ENCODE assay signal across 9 cellular contexts in the genomic region with DNA sequence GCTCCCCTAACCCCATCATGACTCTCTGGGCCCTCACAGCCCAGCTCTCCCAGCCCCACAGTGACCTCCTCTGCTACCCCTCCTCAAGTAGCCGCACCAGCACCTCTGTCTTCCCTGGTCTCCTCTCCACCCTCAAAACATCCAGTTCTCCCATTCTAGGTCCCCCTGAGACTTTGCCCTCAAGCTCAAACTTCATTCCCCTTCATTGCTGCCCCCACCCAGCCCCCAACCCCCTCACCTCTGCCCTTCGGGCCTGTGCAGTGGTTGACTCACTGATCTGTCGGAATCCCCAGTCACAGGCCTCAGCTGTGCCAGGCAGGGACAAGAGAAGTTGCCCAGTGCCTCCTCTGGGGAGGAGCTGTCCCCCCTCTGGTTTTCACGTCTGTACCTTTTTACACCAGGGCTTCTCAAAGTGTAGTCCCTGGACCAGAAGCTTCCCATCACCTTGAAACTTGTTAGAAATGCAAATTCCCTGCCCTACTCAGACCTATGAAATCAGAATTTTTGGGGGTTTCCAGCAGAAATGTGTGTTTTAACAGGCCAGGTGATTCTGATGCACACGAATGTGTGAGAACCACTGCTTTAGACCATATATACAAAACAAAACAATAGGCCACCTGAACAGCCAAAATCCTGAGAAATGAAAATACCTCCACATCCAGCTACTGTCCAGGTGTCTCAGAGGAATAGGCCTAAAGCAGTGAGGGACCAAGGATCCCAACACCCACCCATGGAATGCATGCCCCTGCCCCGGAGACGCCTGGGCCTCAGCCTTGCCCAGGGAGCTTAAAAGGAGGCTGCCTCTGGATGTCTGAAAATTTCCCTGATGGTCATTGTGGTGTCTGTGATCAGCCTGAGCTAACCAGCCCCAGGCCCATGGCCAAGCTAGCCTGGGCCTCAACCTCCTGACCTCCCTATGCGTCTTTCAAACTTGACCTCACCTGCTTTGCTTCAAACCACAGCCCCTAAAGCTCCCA. TPM values are rescaled to one million over a fixed set of nuclear protein-coding genes. Genes with fewer than 3 reads are reported as not detected.
A peak's percentile ranks its signal among the peaks of the same experiment; 100 is the strongest.
DNase-seq lines count a peak whose midpoint lies in the region; ATAC-seq and TF ChIP-seq lines count a peak whose summit lies in the region.
"Had no signal": no experiment of that assay in that cellular context is flagged by ENCODE, and none has a peak within 500 bp of the region (broad histone marks: within the 10 kb centered on the region; RNA-seq: fewer than 3 reads in every experiment).

No MANE protein-coding gene starts in this region.

- peak overlapping the region; percentile 93 for H3K4me2 ChIP-seq in mesenchymal stem cell (ENCODE audit: low read length, poor library complexity, severe bottlenecking)

- H2BK12ac ChIP-seq in mesenchymal stem cell (ENCODE audit: low read length in 2 of 2): peak overlapping the region; percentile 51 to 93

- H2AFZ ChIP-seq in mesenchymal stem cell (ENCODE audit: low read depth, low read length): peak overlapping the region; percentile 83

- peaks cover 0 to 5% of the 10 kb centered on the region in 2 experiments for H3K36me3 ChIP-seq in mesenchymal stem cell (ENCODE audit: control insufficient read depth in 1 of 2, insufficient read depth in 2 of 2, low read depth in 1 of 2, low read length in 2 of 2)
- no peaks in the 10 kb centered on the region for H3K36me3 ChIP-seq in upper lobe of right lung

- intact Hi-C loops in activated naive CD4-positive, alpha-beta T cell treated with anti-CD3 and anti-CD28 coated beads for 36 hours (cut with micrococcal nuclease): loop anchor here (1.0 kb wide), 3 partner anchors 11 to 50 kb away; a partner anchor contains a TSS
- intact Hi-C loops in upper lobe of right lung (cut with DNase I) (no loop called here), lower leg skin (cut with DNase I; ENCODE audit: low total_unique reads) (no loop called here)

- no peaks in the 10 kb centered on the region for H3K9me3 Mint-ChIP-seq in activated naive CD4-positive, alpha-beta T cell treated with anti-CD3 and anti-CD28 coated beads for 36 hours
- no peaks in the 10 kb centered on the region for H3K9me3 Mint-ChIP-seq in activated naive CD8-positive, alpha-beta T cell treated with anti-CD3 and anti-CD28 coated beads, Interleukin-2, amount 10 ng/mL, durations not matched to agents 7 days and 5 days

- peak overlapping the region; percentile 59 for H3K9ac ChIP-seq in mesenchymal stem cell (ENCODE audit: low read length)

- H3K4me3 ChIP-seq in mesenchymal stem cell (ENCODE audit: insufficient read depth in 1 of 2, low read depth in 1 of 2, low read length in 2 of 2): peak overlapping the region in 1 of 2 experiments; percentile 70
- H3K4me3 ChIP-seq in upper lobe of right lung: peak overlapping the region; percentile 75
- no peak overlapping the region for H3K4me3 ChIP-seq in lower leg skin (ENCODE audit: low read depth, poor library complexity, severe bottlenecking)

- 61% methylated on average over 8 of the region's 8 CpGs for WGBS in mesenchymal stem cell
- 69 to 81% methylated on average over 8 of the region's 8 CpGs for WGBS in lower leg skin, 2 donors

- H3K4me3 Mint-ChIP-seq in activated naive CD4-positive, alpha-beta T cell treated with anti-CD3 and anti-CD28 coated beads for 36 hours: peak overlapping the region; percentile 73
- H3K4me3 Mint-ChIP-seq in activated naive CD8-positive, alpha-beta T cell treated with anti-CD3 and anti-CD28 coated beads, Interleukin-2, amount 10 ng/mL, durations not matched to agents 7 days and 5 days: peak overlapping the region; percentile 82

- no peak overlapping the region for H3K23ac ChIP-seq in mesenchymal stem cell (ENCODE audit: low read length in 2 of 2)

- no peak for TF ChIP-seq POLR2A in lower leg skin (IDR thresholded peaks at IDR 0.05)

- H3K4me1 Mint-ChIP-seq in activated naive CD4-positive, alpha-beta T cell treated with anti-CD3 and anti-CD28 coated beads for 36 hours (ENCODE audit: low read depth): peaks cover 18% of the 10 kb centered on the region
- peaks cover 13% of the 10 kb centered on the region for H3K4me1 Mint-ChIP-seq in activated naive CD8-positive, alpha-beta T cell treated with anti-CD3 and anti-CD28 coated beads, Interleukin-2, amount 10 ng/mL, durations not matched to agents 7 days and 5 days

- peak overlapping the region in 1 of 2 experiments; percentile 4 for H3K4ac ChIP-seq in mesenchymal stem cell (ENCODE audit: low read depth in 1 of 2, low read length in 2 of 2)

- peak overlapping the region in 1 of 2 experiments; percentile 44 for H3K14ac ChIP-seq in mesenchymal stem cell (ENCODE audit: low read length in 2 of 2)

- no peak overlapping the region for H3K27ac ChIP-seq in mesenchymal stem cell (ENCODE audit: low read length, poor library complexity, severe bottlenecking)
- H3K27ac ChIP-seq in upper lobe of right lung: peak overlapping the region; percentile 42

- H3K9me3 ChIP-seq in mesenchymal stem cell (ENCODE audit: control insufficient read depth, low read length) (no peaks in the 10 kb centered on the region), upper lobe of right lung (no peaks in the 10 kb centered on the region)

- H3K18ac ChIP-seq in mesenchymal stem cell (ENCODE audit: low read depth in 1 of 2, low read length in 2 of 2): peak overlapping the region; percentile 81 to 90

- no peaks in the 10 kb centered on the region for H3K27me3 Mint-ChIP-seq in activated naive CD4-positive, alpha-beta T cell treated with anti-CD3 and anti-CD28 coated beads for 36 hours (ENCODE audit: low read depth)
- H3K27me3 Mint-ChIP-seq in activated naive CD8-positive, alpha-beta T cell treated with anti-CD3 and anti-CD28 coated beads, Interleukin-2, amount 10 ng/mL, durations not matched to agents 7 days and 5 days: peaks cover 14% of the 10 kb centered on the region

- H2BK120ac ChIP-seq in mesenchymal stem cell (ENCODE audit: low read depth, low read length): peak overlapping the region; percentile 65

- peak overlapping the region; percentile 99 for H4K8ac ChIP-seq in mesenchymal stem cell (ENCODE audit: low read length)

- ATAC-seq in activated naive CD8-positive, alpha-beta T cell treated with anti-CD3 and anti-CD28 coated beads, Interleukin-2, amount 10 ng/mL, durations not matched to agents 7 days and 5 days (ENCODE audit: low read depth): no peak
- no peak for ATAC-seq in upper lobe of right lung

- H2BK15ac ChIP-seq in mesenchymal stem cell (ENCODE audit: low read depth, poor library complexity, severe bottlenecking): peak overlapping the region; percentile 99

- H3K36me3 Mint-ChIP-seq in activated naive CD4-positive, alpha-beta T cell treated with anti-CD3 and anti-CD28 coated beads for 36 hours (ENCODE audit: low read depth): no peaks in the 10 kb centered on the region
- no peaks in the 10 kb centered on the region for H3K36me3 Mint-ChIP-seq in activated naive CD8-positive, alpha-beta T cell treated with anti-CD3 and anti-CD28 coated beads, Interleukin-2, amount 10 ng/mL, durations not matched to agents 7 days and 5 days

- peaks cover 16% of the 10 kb centered on the region for H3K79me1 ChIP-seq in mesenchymal stem cell (replicated peaks; ENCODE audit: low read length, poor library complexity, severe bottlenecking)

- H3K4me1 ChIP-seq in mesenchymal stem cell (ENCODE audit: control insufficient read depth, insufficient read depth, low read depth, low read length) (peaks cover 27% of the 10 kb centered on the region), upper lobe of right lung (peaks cover 9% of the 10 kb centered on the region)

- POLR2A ChIA-PET in activated naive CD8-positive, alpha-beta T cell treated with anti-CD3 and anti-CD28 coated beads, Interleukin-2, amount 10 ng/mL, durations not matched to agents 7 days and 5 days (lab: Charles Lee): interaction anchor here (1.2 to 2.4 kb wide), 6 partner anchors 14 to 50 kb away, joined by 3 to 10 read pairs (median 5); a partner anchor contains a TSS

- peak; percentile 24 for DNase-seq in activated naive CD4-positive, alpha-beta T cell treated with anti-CD3 and anti-CD28 coated beads for 36 hours
- no peak for DNase-seq in activated naive CD4-positive, alpha-beta T cell treated with Interleukin-2 at 50 U/mL for 16 hours
- DNase-seq in activated naive CD8-positive, alpha-beta T cell treated with anti-CD3 and anti-CD28 coated beads, Interleukin-2, amount 10 ng/mL, durations not matched to agents 7 days and 5 days: no peak
- DNase-seq in mesenchymal stem cell: no peak
- DNase-seq in upper lobe of right lung: peak; percentile 46
- DNase-seq in NCI-H1436 (lab: John Stamatoyannopoulos, UW): no peak
- no peak for DNase-seq in stimulated activated CD4-positive, alpha-beta T cell treated with anti-CD3 and anti-CD28 coated beads, Interleukin-2, amount 100 ng/mL, for 48 hours
- no peak for DNase-seq in lower leg skin (ENCODE audit: low spot score in 2 of 2)
- DNase-seq: SIG-M5 had no signal

- peak overlapping the region; percentile 63 for H3K27ac Mint-ChIP-seq in activated naive CD4-positive, alpha-beta T cell treated with anti-CD3 and anti-CD28 coated beads for 36 hours
- peak overlapping the region; percentile 82 for H3K27ac Mint-ChIP-seq in activated naive CD8-positive, alpha-beta T cell treated with anti-CD3 and anti-CD28 coated beads, Interleukin-2, amount 10 ng/mL, durations not matched to agents 7 days and 5 days

- no peak for TF ChIP-seq CTCF in upper lobe of right lung (IDR thresholded peaks at IDR 0.05)
- TF ChIP-seq CTCF in lower leg skin (IDR thresholded peaks at IDR 0.05): no peak

- peak overlapping the region; percentile 92 for H4K91ac ChIP-seq in mesenchymal stem cell (ENCODE audit: low read length)

- H3K27me3 ChIP-seq in mesenchymal stem cell (ENCODE audit: control insufficient read depth in 1 of 2, insufficient read depth in 1 of 2, low read length in 2 of 2): no peaks in the 10 kb centered on the region
- no peaks in the 10 kb centered on the region for H3K27me3 ChIP-seq in upper lobe of right lung

- CTCF ChIA-PET in activated naive CD4-positive, alpha-beta T cell treated with anti-CD3 and anti-CD28 coated beads for 36 hours (lab: Charles Lee): interaction anchor here (0.5 to 3.6 kb wide), 9 partner anchors 11 to 1104 kb away, joined by 3 to 22 read pairs (median 3); a partner anchor contains a TSS

- no peak overlapping the region for H2AK5ac ChIP-seq in mesenchymal stem cell (ENCODE audit: low read length, severe bottlenecking)

- H2BK5ac ChIP-seq in mesenchymal stem cell (ENCODE audit: low read depth, low read length, poor library complexity, severe bottlenecking): no peak overlapping the region

RNA-seq across cellular contexts. Expression of a gene that starts 0.9 kb away (rescaled TPM):
- 1 to 10 TPM; 5.0 to 6.2 TPM for total RNA-seq in activated naive CD4-positive, alpha-beta T cell treated with anti-CD3 and anti-CD28 coated beads for 36 hours
- total RNA-seq in activated naive CD8-positive, alpha-beta T cell treated with anti-CD3 and anti-CD28 coated beads, Interleukin-2, amount 10 ng/mL, durations not matched to agents 7 days and 5 days: 1 to 10 TPM; 6.3 to 6.4 TPM
- 29.6 TPM for polyA plus RNA-seq in mesenchymal stem cell (2013, experiment 1 of 2)
- 29.7 TPM for polyA plus RNA-seq in mesenchymal stem cell (2013, experiment 2 of 2)
- 55.1 TPM for total RNA-seq in upper lobe of right lung
- total RNA-seq in lower leg skin: 10 to 100 TPM; 38.9 to 60.5 (median 44.6) TPM

RNA-seq across cellular contexts. Expression of a gene that starts 24.7 kb away (rescaled TPM):
- 10 to 100 TPM; 49.4 to 53.0 TPM for total RNA-seq in activated naive CD4-positive, alpha-beta T cell treated with anti-CD3 and anti-CD28 coated beads for 36 hours
- 10 to 100 TPM; 61.1 to 63.6 TPM for total RNA-seq in activated naive CD8-positive, alpha-beta T cell treated with anti-CD3 and anti-CD28 coated beads, Interleukin-2, amount 10 ng/mL, durations not matched to agents 7 days and 5 days
- polyA plus RNA-seq in mesenchymal stem cell (2013, experiment 1 of 2): 39.3 TPM
- polyA plus RNA-seq in mesenchymal stem cell (2013, experiment 2 of 2): 40.0 TPM
- 85.1 TPM for total RNA-seq in upper lobe of right lung
- total RNA-seq in lower leg skin: 100 to 1,000 TPM in 2 of 4 donors, 10 to 100 TPM in 2; 87.9 to 128 (median 98.1) TPM

RNA-seq across cellular contexts. Expression of a gene that starts 39.9 kb away (rescaled TPM):
- total RNA-seq in activated naive CD4-positive, alpha-beta T cell treated with anti-CD3 and anti-CD28 coated beads for 36 hours: 10 to 100 TPM; 30.6 TPM
- total RNA-seq in activated naive CD8-positive, alpha-beta T cell treated with anti-CD3 and anti-CD28 coated beads, Interleukin-2, amount 10 ng/mL, durations not matched to agents 7 days and 5 days: 10 to 100 TPM; 37.1 to 40.3 TPM
- polyA plus RNA-seq in mesenchymal stem cell (2013, experiment 1 of 2): 26.1 TPM
- 25.9 TPM for polyA plus RNA-seq in mesenchymal stem cell (2013, experiment 2 of 2)
- 35.2 TPM for total RNA-seq in upper lobe of right lung
- 10 to 100 TPM; 38.7 to 55.3 (median 52.2) TPM for total RNA-seq in lower leg skin

RNA-seq across cellular contexts. Expression of a gene that starts 40.0 kb away (rescaled TPM):
- 10 to 100 TPM; 29.5 to 31.0 TPM for total RNA-seq in activated naive CD4-positive, alpha-beta T cell treated with anti-CD3 and anti-CD28 coated beads for 36 hours
- 10 to 100 TPM; 36.7 to 37.7 TPM for total RNA-seq in activated naive CD8-positive, alpha-beta T cell treated with anti-CD3 and anti-CD28 coated beads, Interleukin-2, amount 10 ng/mL, durations not matched to agents 7 days and 5 days
- 30.8 TPM for polyA plus RNA-seq in mesenchymal stem cell (2013, experiment 1 of 2)
- 33.0 TPM for polyA plus RNA-seq in mesenchymal stem cell (2013, experiment 2 of 2)
- total RNA-seq in upper lobe of right lung (31.2 TPM), lower leg skin (10 to 100 TPM; 20.9 to 40.8 (median 30.7) TPM)

RNA-seq across cellular contexts. Expression of a gene that starts 49.2 kb away (rescaled TPM):
- 1 to 10 TPM; 7.1 to 7.7 TPM for total RNA-seq in activated naive CD4-positive, alpha-beta T cell treated with anti-CD3 and anti-CD28 coated beads for 36 hours
- 10 to 100 TPM; 11.3 to 15.1 TPM for total RNA-seq in activated naive CD8-positive, alpha-beta T cell treated with anti-CD3 and anti-CD28 coated beads, Interleukin-2, amount 10 ng/mL, durations not matched to agents 7 days and 5 days
- polyA plus RNA-seq in mesenchymal stem cell (2013, experiment 1 of 2): 4.5 TPM
- polyA plus RNA-seq in mesenchymal stem cell (2013, experiment 2 of 2): 4.8 TPM
- total RNA-seq in upper lobe of right lung (11.3 TPM), lower leg skin (10 to 100 TPM; 13.7 to 18.9 (median 16.4) TPM)

Comparison
In these comparisons a context has a peak if more than half of its experiments do, and no peak if none do; other contexts are left out.
1. DNase-seq: peak in activated naive CD4-positive, alpha-beta T cell treated with anti-CD3 and anti-CD28 coated beads for 36 hours (single experiment) and upper lobe of right lung (single experiment); none in activated naive CD4-positive, alpha-beta T cell treated with Interleukin-2 at 50 U/mL for 16 hours (single experiment), activated naive CD8-positive, alpha-beta T cell treated with anti-CD3 and anti-CD28 coated beads, Interleukin-2, amount 10 ng/mL, durations not matched to agents 7 days and 5 days (single experiment), mesenchymal stem cell (single experiment), NCI-H1436 (single experiment), stimulated activated CD4-positive, alpha-beta T cell treated with anti-CD3 and anti-CD28 coated beads, Interleukin-2, amount 100 ng/mL, for 48 hours (0 of 2) and lower leg skin (0 of 2).